In the genomic region with DNA sequence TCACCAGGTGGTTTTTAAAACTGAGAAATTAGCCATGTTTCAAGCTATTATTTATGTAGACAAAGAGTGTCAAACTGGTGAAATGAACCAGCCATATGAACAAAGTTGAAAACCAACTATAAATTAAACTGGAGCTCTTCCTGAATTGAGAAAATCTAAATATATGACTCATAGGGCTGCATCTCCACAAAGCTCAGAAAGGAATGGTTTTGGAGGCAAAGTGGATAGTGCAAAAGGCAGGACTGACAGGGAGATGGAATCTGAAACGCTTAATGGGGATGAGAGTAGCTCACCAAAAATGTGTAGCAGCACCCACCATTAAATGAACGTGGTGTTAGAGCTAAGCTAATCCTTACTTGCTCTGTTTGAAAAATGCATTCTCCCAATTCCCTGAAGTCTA, we compare ENCODE assay signal across 23 cellular contexts.
"Had no signal": no experiment of that assay in that cellular context is flagged by ENCODE, and none has a peak within 500 bp of the region (broad histone marks: within the 10 kb centered on the region; RNA-seq: fewer than 3 reads in every experiment).

No MANE protein-coding gene starts in this region.

- H3K36me3 Mint-ChIP-seq: activated naive CD8-positive, alpha-beta T cell treated with anti-CD3 and anti-CD28 coated beads, Interleukin-2, amount 10 ng/mL, durations not matched to agents 7 days and 5 days had no signal

- H3K4me3 Mint-ChIP-seq: activated CD4-positive, alpha-beta T cell treated with anti-CD3 and anti-CD28 coated beads, Interleukin-2, amount 10 ng/mL, durations not matched to agents 24 days and 14 days; activated CD8-positive, alpha-beta T cell treated with anti-CD3 and anti-CD28 coated beads, Interleukin-2, amount 10 ng/mL, durations not matched to agents 7 days and 5 days; activated naive CD4-positive, alpha-beta T cell treated with anti-CD3 and anti-CD28 coated beads, Interleukin-2, amount 50 U/mL, for 24 hours; activated naive CD8-positive, alpha-beta T cell treated with anti-CD3 and anti-CD28 coated beads, Interleukin-2, amount 10 ng/mL, durations not matched to agents 7 days and 5 days; activated T-cell treated with anti-CD3 and anti-CD28 coated beads, Interleukin-2, amount 50 U/mL, for 24 hours had no signal

- H3K4me1 Mint-ChIP-seq: activated CD4-positive, alpha-beta T cell treated with anti-CD3 and anti-CD28 coated beads, Interleukin-2, amount 10 ng/mL, durations not matched to agents 24 days and 14 days; activated naive CD4-positive, alpha-beta T cell treated with anti-CD3 and anti-CD28 coated beads, Interleukin-2, amount 50 U/mL, for 24 hours; activated naive CD8-positive, alpha-beta T cell treated with anti-CD3 and anti-CD28 coated beads, Interleukin-2, amount 10 ng/mL, durations not matched to agents 7 days and 5 days had no signal

- H3K27me3 Mint-ChIP-seq: activated CD4-positive, alpha-beta T cell treated with anti-CD3 and anti-CD28 coated beads, Interleukin-2, amount 10 ng/mL, durations not matched to agents 24 days and 14 days; activated naive CD8-positive, alpha-beta T cell treated with anti-CD3 and anti-CD28 coated beads, Interleukin-2, amount 10 ng/mL, durations not matched to agents 7 days and 5 days had no signal

- H3K27ac Mint-ChIP-seq: activated CD4-positive, alpha-beta T cell treated with anti-CD3 and anti-CD28 coated beads, Interleukin-2, amount 10 ng/mL, durations not matched to agents 24 days and 14 days; activated CD8-positive, alpha-beta T cell treated with anti-CD3 and anti-CD28 coated beads, Interleukin-2, amount 10 ng/mL, durations not matched to agents 7 days and 5 days; activated naive CD4-positive, alpha-beta T cell treated with anti-CD3 and anti-CD28 coated beads, Interleukin-2, amount 50 U/mL, for 24 hours; activated naive CD8-positive, alpha-beta T cell treated with anti-CD3 and anti-CD28 coated beads, Interleukin-2, amount 10 ng/mL, durations not matched to agents 7 days and 5 days; activated T-cell treated with anti-CD3 and anti-CD28 coated beads, Interleukin-2, amount 50 U/mL, for 24 hours; activated T-helper 2 cell treated with anti-CD3 and anti-CD28 coated beads, Interferon-gamma antibody, Interleukin-2, Interleukin-4, amounts not matched to agents 10 μg/mL and 5 μg/mL and 100 μg/mL, durations not matched to agents 14 hours and 24 hours and 36 hours had no signal

- DNase-seq: activated CD4-positive, alpha-beta T cell treated with anti-CD3 and anti-CD28 coated beads, Interleukin-2, amount 10 ng/mL, durations not matched to agents 24 days and 14 days; activated CD4-positive, alpha-beta T cell treated with anti-CD3 and anti-CD28 coated beads, Interleukin-2, amount 50 U/mL, for 4 hours; activated CD8-positive, alpha-beta T cell treated with anti-CD3 and anti-CD28 coated beads, Interleukin-2, amount 10 ng/mL, durations not matched to agents 7 days and 5 days; activated gamma-delta T cell; activated naive CD4-positive, alpha-beta T cell treated with Interleukin-2 at 50 U/mL for 16 hours; activated naive CD8-positive, alpha-beta T cell treated with anti-CD3 and anti-CD28 coated beads, Interleukin-2, amount 10 ng/mL, durations not matched to agents 7 days and 5 days; activated T-cell treated with anti-CD3 and anti-CD28 coated beads, Interleukin-2, amount 50 U/mL, for 24 hours; amygdala; body of pancreas; NCI-H1092 treated with DMSO at 0.1 percent for 48 hours; NCI-H1417; NCI-H146; NCI-H187; NCI-H2029 treated with DMSO at 0.1 percent for 48 hours; NCI-H345; NCI-H524 treated with DMSO at 0.1 percent for 48 hours; PC-3; Peyer's patch; SIG-M5; T1000 had no signal

- ATAC-seq: activated CD8-positive, alpha-beta T cell treated with anti-CD3 and anti-CD28 coated beads, Interleukin-2, amount 10 ng/mL, durations not matched to agents 7 days and 5 days; body of pancreas; PC-3; Right ventricle myocardium inferior had no signal
